In genomic region chr4:77199701-77200100, GRCh38 we compare ENCODE assay signal across 14 cellular contexts. TPM values are rescaled to one million over a fixed set of nuclear protein-coding genes. Genes with fewer than 3 reads are reported as not detected.
A peak's percentile ranks its signal among the peaks of the same experiment; 100 is the strongest.
DNase-seq lines count a peak whose midpoint lies in the region; TF ChIP-seq lines count a peak whose summit lies in the region.
"Had no signal": no experiment of that assay in that cellular context is flagged by ENCODE, and none has a peak within 500 bp of the region (broad histone marks: within the 10 kb centered on the region; RNA-seq: fewer than 3 reads in every experiment).

No MANE protein-coding gene starts in this region.

- no peaks in the 10 kb centered on the region for H3K36me3 ChIP-seq in neural progenitor cell

- H3K9me3 Mint-ChIP-seq in dendritic cell treated with granulocyte-macrophage colony-stimulating factor and Interleukin-4, amounts not matched to agents 40 ng/mL and 50 ng/mL, for 4 days, result no peaks in the 10 kb centered on the region
- no peaks in the 10 kb centered on the region for H3K9me3 Mint-ChIP-seq in neural progenitor cell

- H3K4me1 Mint-ChIP-seq in dendritic cell treated with granulocyte-macrophage colony-stimulating factor and Interleukin-4, amounts not matched to agents 40 ng/mL and 50 ng/mL, for 4 days (ENCODE audit: low read depth), result peaks cover 48% of the 10 kb centered on the region
- peaks cover 14% of the 10 kb centered on the region for H3K4me1 Mint-ChIP-seq in neural progenitor cell

- intact Hi-C loops in dendritic cell treated with granulocyte-macrophage colony-stimulating factor and Interleukin-4, amounts not matched to agents 40 ng/mL and 50 ng/mL, for 4 days (cut with micrococcal nuclease), result loop anchor here (5.0 to 10.0 kb wide), 2 partner anchors 485 to 687 kb away; no protein-coding TSS in a partner anchor

- peak overlapping the region; percentile 31 for H3K27ac Mint-ChIP-seq in dendritic cell treated with granulocyte-macrophage colony-stimulating factor and Interleukin-4, amounts not matched to agents 40 ng/mL and 50 ng/mL, for 4 days
- peak overlapping the region; percentile 32 for H3K27ac Mint-ChIP-seq in neural progenitor cell
- H3K27ac Mint-ChIP-seq: CD4-positive, alpha-beta memory T cell had no signal

- no peaks in the 10 kb centered on the region for H3K27me3 Mint-ChIP-seq in dendritic cell treated with granulocyte-macrophage colony-stimulating factor and Interleukin-4, amounts not matched to agents 40 ng/mL and 50 ng/mL, for 4 days
- peaks cover 6% of the 10 kb centered on the region for H3K27me3 Mint-ChIP-seq in neural progenitor cell (ENCODE audit: insufficient read depth, low read depth)
- H3K27me3 Mint-ChIP-seq: CD4-positive, alpha-beta memory T cell had no signal

- TF ChIP-seq CTCF in neural progenitor cell (IDR thresholded peaks at IDR 0.05), result no peak

- peaks cover 13% of the 10 kb centered on the region for H3K4me1 ChIP-seq in neural progenitor cell

- H3K9me3 ChIP-seq in neural progenitor cell (ENCODE audit: low read depth), result no peaks in the 10 kb centered on the region

- H3K27ac ChIP-seq in neural progenitor cell, result no peak overlapping the region
- H3K27ac ChIP-seq: GM23248 had no signal

- H3K4me3 Mint-ChIP-seq in dendritic cell treated with granulocyte-macrophage colony-stimulating factor and Interleukin-4, amounts not matched to agents 40 ng/mL and 50 ng/mL, for 4 days, result no peak overlapping the region
- no peak overlapping the region for H3K4me3 Mint-ChIP-seq in neural progenitor cell
- H3K4me3 Mint-ChIP-seq: CD4-positive, alpha-beta memory T cell had no signal

- DNase-seq in cerebellar cortex (ENCODE audit: low spot score) (peak; percentile 57), neural progenitor cell (ENCODE audit: low spot score) (no peak), anterior cingulate cortex (lab: John Stamatoyannopoulos, UW) (no peak), NK-92 (lab: John Stamatoyannopoulos, UW; ENCODE audit: unreplicated experiment) (no peak), NCI-H1436 treated with DMSO at 0.1 percent for 48 hours (lab: John Stamatoyannopoulos, UW) (no peak)
- DNase-seq: Calu3; CD4-positive, alpha-beta memory T cell; COR-L47; DMS53; DMS79 treated with DMSO at 0.1 percent for 48 hours; GM23248; H7; HCEC 1CT had no signal

- no peak overlapping the region for H3K9ac ChIP-seq in neural progenitor cell
- H3K9ac ChIP-seq: GM23248 had no signal

- H2AFZ ChIP-seq in neural progenitor cell (replicated peaks), result no peak overlapping the region
- H2AFZ ChIP-seq: GM23248 had no signal

- H3K4me2 ChIP-seq in neural progenitor cell, result no peak overlapping the region

- H3K4me3 ChIP-seq in neural progenitor cell, result no peak overlapping the region
- H3K4me3 ChIP-seq: GM23248 had no signal

- no peaks in the 10 kb centered on the region for H4K20me1 ChIP-seq in neural progenitor cell (ENCODE audit: low read depth)

- no peaks in the 10 kb centered on the region for H3K36me3 Mint-ChIP-seq in dendritic cell treated with granulocyte-macrophage colony-stimulating factor and Interleukin-4, amounts not matched to agents 40 ng/mL and 50 ng/mL, for 4 days (ENCODE audit: low read depth)
- H3K36me3 Mint-ChIP-seq in neural progenitor cell, result peaks cover 2% of the 10 kb centered on the region
- H3K36me3 Mint-ChIP-seq: CD4-positive, alpha-beta memory T cell had no signal

- H3K27me3 ChIP-seq in neural progenitor cell, result peaks cover under 1% of the 10 kb centered on the region

- no peaks in the 10 kb centered on the region for H3F3A ChIP-seq in neural progenitor cell (ENCODE audit: low read depth)

- H3K79me2 ChIP-seq in neural progenitor cell (ENCODE audit: low read depth), result no peaks in the 10 kb centered on the region

RNA-seq across cellular contexts. Expression of gene CCNG2, which starts 42.7 kb away (rescaled TPM):
- 214 and 366 TPM in 2 replicates for total RNA-seq in neural progenitor cell (ENCODE audit: low replicate concordance)
